In the genomic region with DNA sequence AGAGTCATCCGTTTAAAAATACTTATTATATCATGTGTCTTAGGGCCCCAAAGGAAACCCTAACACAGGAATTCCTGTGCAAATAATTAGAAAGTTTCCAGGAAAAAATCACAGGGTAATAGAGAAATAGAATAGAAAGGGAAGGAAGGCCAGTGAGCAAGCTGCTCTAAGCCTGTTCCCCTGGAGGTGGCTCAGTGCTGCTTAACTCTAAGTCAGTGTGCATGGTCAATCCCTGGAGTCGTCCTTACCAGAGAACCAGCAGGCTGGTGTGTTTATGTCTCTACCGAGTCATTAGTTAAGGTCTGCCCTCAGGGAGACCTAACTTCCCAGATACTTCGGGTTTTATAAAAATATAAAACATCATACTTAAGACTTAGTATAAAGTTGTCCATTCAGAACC, we compare ENCODE assay signal across 9 cellular contexts. TPM values are rescaled to one million over a fixed set of nuclear protein-coding genes. Genes with fewer than 3 reads are reported as not detected.
DNase-seq lines count a peak whose midpoint lies in the region; ATAC-seq and TF ChIP-seq lines count a peak whose summit lies in the region.
"Had no signal": no experiment of that assay in that cellular context is flagged by ENCODE, and none has a peak within 500 bp of the region (broad histone marks: within the 10 kb centered on the region; RNA-seq: fewer than 3 reads in every experiment).

No MANE protein-coding gene starts in this region.

- DNase-seq in HEK293T (ENCODE audit: extremely low spot score) (peak; percentile 11), SW 1271 (lab: John Stamatoyannopoulos, UW) (peak; percentile 6 to 17), heart right ventricle (peak in 1 of 2 donors; percentile 29), gastrocnemius medialis (peak; percentile 15 to 22), DMS153 (lab: John Stamatoyannopoulos, UW) (no peak)
- DNase-seq in activated T-cell treated with anti-CD3 and anti-CD28 coated beads, Interleukin-2, amount 50 U/mL, for 24 hours = no peak
- DNase-seq: NCI-H2029 had no signal

- CTCF ChIA-PET in HEK293T (lab: Yijun Ruan, JAX) = no interaction called here

- peaks cover 8% of the 10 kb centered on the region for H3K36me3 Mint-ChIP-seq in activated T-cell treated with anti-CD3 and anti-CD28 coated beads, Interleukin-2, amount 50 U/mL, for 24 hours (ENCODE audit: low read depth)

- POLR2A ChIA-PET in HEK293T (lab: Yijun Ruan, JAX) = no interaction called here

- in situ Hi-C loops in gastrocnemius medialis (cut with MboI; ENCODE audit: low sequenced_read_pairs in 4 of 4) = no loop called here

- H3K27me3 ChIP-seq in heart right ventricle (no peaks in the 10 kb centered on the region), gastrocnemius medialis (no peaks in the 10 kb centered on the region)

- H3K4me1 ChIP-seq in heart right ventricle (peaks cover 0 to 36% (median 21%) of the 10 kb centered on the region in 9 donors), gastrocnemius medialis (peaks cover 22 to 24% of the 10 kb centered on the region in 2 donors)

- TF ChIP-seq POLR2A in gastrocnemius medialis (IDR thresholded peaks at IDR 0.05) = peak in 1 of 2 donors; percentile 9

- ATAC-seq in heart right ventricle (peak in 6 of 8 donors; percentile 37 to 55 (median 50)), gastrocnemius medialis (peak; percentile 71 to 76), HG02610 (IDR thresholded peaks at IDR 0.05; ENCODE audit: unreplicated experiment) (no peak)

- peaks cover 18% of the 10 kb centered on the region for H3K4me1 Mint-ChIP-seq in activated T-cell treated with anti-CD3 and anti-CD28 coated beads, Interleukin-2, amount 50 U/mL, for 24 hours (ENCODE audit: low read depth)

- no peak overlapping the region for H3K4me3 Mint-ChIP-seq in activated T-cell treated with anti-CD3 and anti-CD28 coated beads, Interleukin-2, amount 50 U/mL, for 24 hours

- H3K27me3 Mint-ChIP-seq in activated T-cell treated with anti-CD3 and anti-CD28 coated beads, Interleukin-2, amount 50 U/mL, for 24 hours = no peaks in the 10 kb centered on the region

- H3K27ac Mint-ChIP-seq in activated T-cell treated with anti-CD3 and anti-CD28 coated beads, Interleukin-2, amount 50 U/mL, for 24 hours = no peak overlapping the region

- TF ChIP-seq CTCF in heart right ventricle (IDR thresholded peaks at IDR 0.05) (peak in 3 of 9 donors; percentile 7 to 20 (median 16)), gastrocnemius medialis (IDR thresholded peaks at IDR 0.05 in 4 of 5, conservative IDR thresholded peaks at IDR 0.05 in 1 of 5) (peak in 2 of 5 experiments; percentile 13 to 33)

- WGBS in heart right ventricle, 2 donors = 5 to 12% methylated on average over 4 of the region's 4 CpGs

- H3K9me3 Mint-ChIP-seq in activated T-cell treated with anti-CD3 and anti-CD28 coated beads, Interleukin-2, amount 50 U/mL, for 24 hours = peaks cover 3% of the 10 kb centered on the region

- peaks cover 0 to 7% (median 0%) of the 10 kb centered on the region in 11 donors for H3K9me3 ChIP-seq in heart right ventricle
- H3K9me3 ChIP-seq in gastrocnemius medialis = no peaks in the 10 kb centered on the region

- H3K27ac ChIP-seq in heart right ventricle (peak overlapping the region in 7 of 10 donors; percentile 34 to 92 (median 87)), gastrocnemius medialis (peak overlapping the region; percentile 38 to 89 (median 82))
- H3K27ac ChIP-seq: coronary artery had no signal

- intact Hi-C loops in heart right ventricle (cut with DNase I) = no loop called here
- intact Hi-C loops in gastrocnemius medialis (cut with DNase I; ENCODE audit: low total_unique reads) = no loop called here

- peaks cover 0 to 30% (median 3%) of the 10 kb centered on the region in 9 donors for H3K36me3 ChIP-seq in heart right ventricle
- H3K36me3 ChIP-seq in gastrocnemius medialis = no peaks in the 10 kb centered on the region

- H3K4me3 ChIP-seq in heart right ventricle = peak overlapping the region in 8 of 10 donors; percentile 65 to 89 (median 74)
- H3K4me3 ChIP-seq in gastrocnemius medialis = peak overlapping the region; percentile 4 to 96 (median 83)
- H3K4me3 ChIP-seq: coronary artery had no signal

TF ChIP-seq in HEK293T, 16 proteins besides CTCF, POLR2A, EP300 and RAD21:
- TF ChIP-seq ELF4 (IDR thresholded peaks at IDR 0.05) = no peak
- no peak for TF ChIP-seq FOXM1 (IDR thresholded peaks at IDR 0.05; ENCODE audit: borderline replicate concordance)
- no peak for TF ChIP-seq TARDBP (IDR thresholded peaks at IDR 0.05)
- no peak for TF ChIP-seq BHLHE40 (IDR thresholded peaks at IDR 0.05; ENCODE audit: borderline replicate concordance)
- no peak for TF ChIP-seq SP1 (IDR thresholded peaks at IDR 0.05)
- TF ChIP-seq ZNF384 (IDR thresholded peaks at IDR 0.05) = no peak
- TF ChIP-seq FOXA1 (IDR thresholded peaks at IDR 0.05) = no peak
- TF ChIP-seq NFRKB (IDR thresholded peaks at IDR 0.05) = no peak
- TF ChIP-seq LEF1 (IDR thresholded peaks at IDR 0.05; ENCODE audit: borderline replicate concordance) = no peak
- no peak for TF ChIP-seq PKNOX1 (IDR thresholded peaks at IDR 0.05)
- TF ChIP-seq HDGF (IDR thresholded peaks at IDR 0.05; ENCODE audit: borderline replicate concordance) = no peak
- TF ChIP-seq SUZ12 (IDR thresholded peaks at IDR 0.05) = no peak
- TF ChIP-seq CTBP1 (IDR thresholded peaks at IDR 0.05; ENCODE audit: borderline replicate concordance) = no peak

RNA-seq across cellular contexts. Expression of gene MCF2L2, which starts 21.0 kb away (rescaled TPM):
- total RNA-seq in heart right ventricle (1 to 10 TPM in 2 of 10 donors, under 1 TPM in 7, not detected in 1; 0.14 to 1.5 (median 0.49) TPM), gastrocnemius medialis (under 1 TPM; 0.27 to 0.61 (median 0.46) TPM)
- polyA plus RNA-seq in heart right ventricle = under 1 TPM; 0.09 to 0.37 TPM

Comparison
In these comparisons a context has a peak if more than half of its experiments do, and no peak if none do; other contexts are left out.
1. DNase-seq: peak in HEK293T (single experiment), SW 1271 (2 of 2) and gastrocnemius medialis (2 of 2); none in DMS153 (single experiment) and activated T-cell treated with anti-CD3 and anti-CD28 coated beads, Interleukin-2, amount 50 U/mL, for 24 hours (single experiment).